In genomic region chr16:69132424-69133252, GRCh38 we compare ENCODE assay signal across 8 cellular contexts. TPM values are rescaled to one million over a fixed set of nuclear protein-coding genes. Genes with fewer than 3 reads are reported as not detected.
A peak's percentile ranks its signal among the peaks of the same experiment; 100 is the strongest.
DNase-seq lines count a peak whose midpoint lies in the region; ATAC-seq and TF ChIP-seq lines count a peak whose summit lies in the region.

TSS of gene CHTF8 (minus strand) at chr16:69132588. CDS start at chr16:69121458, 11,130 bp downstream.
TSS of gene UTP4 (plus strand) at chr16:69132649. CDS start at chr16:69133460, 811 bp downstream.

- peaks cover 4 to 8% (median 5%) of the 10 kb centered on the region in 3 donors for H3K36me3 Mint-ChIP-seq in immature natural killer cell

- H3K27ac ChIP-seq in WERI-Rb-1 (peak within 1 kb of the TSS; percentile 99), breast epithelium (peak within 1 kb of the TSS; percentile 94 to 98)

- TF ChIP-seq POLR2A in breast epithelium (IDR thresholded peaks at IDR 0.05): peak; percentile 42

- no peaks in the 10 kb centered on the region for H3K9me3 Mint-ChIP-seq in immature natural killer cell

- H3K4me3 ChIP-seq in WERI-Rb-1 (ENCODE audit: low read depth, low read length): peak within 1 kb of the TSS; percentile 99
- peak within 1 kb of the TSS; percentile 91 to 94 (median 94) for H3K4me3 ChIP-seq in breast epithelium

- H3K36me3 ChIP-seq in WERI-Rb-1: peaks cover 54% of the 10 kb centered on the region
- no peaks in the 10 kb centered on the region for H3K36me3 ChIP-seq in breast epithelium

- no peaks in the 10 kb centered on the region for H3K9me3 ChIP-seq in WERI-Rb-1 (ENCODE audit: severe bottlenecking)
- H3K9me3 ChIP-seq in breast epithelium: no peaks in the 10 kb centered on the region

- no peaks in the 10 kb centered on the region for H3K27me3 ChIP-seq in WERI-Rb-1 (ENCODE audit: insufficient read depth, low read depth, severe bottlenecking)
- no peaks in the 10 kb centered on the region for H3K27me3 ChIP-seq in breast epithelium

- peak; percentile 87 for ATAC-seq in HG02943 (IDR thresholded peaks at IDR 0.05; ENCODE audit: low read depth, unreplicated experiment)

- H3K4me3 Mint-ChIP-seq in immature natural killer cell: peak within 1 kb of the TSS; percentile 82 to 94 (median 92)

- H3K27me3 Mint-ChIP-seq in immature natural killer cell (ENCODE audit: low read depth in 3 of 3): peaks cover 2 to 16% (median 7%) of the 10 kb centered on the region in 3 donors

- intact Hi-C loops in breast epithelium (cut with DNase I; ENCODE audit: low total_unique reads): no loop called here

- peak; percentile 67 to 75 for DNase-seq in NCI-H2081 (lab: John Stamatoyannopoulos, UW)
- no peak for DNase-seq in NCI-H2081 treated with DMSO at 0.1 percent for 48 hours (lab: John Stamatoyannopoulos, UW)
- DNase-seq in NCI-H2171 (lab: John Stamatoyannopoulos, UW): peak; percentile 88
- DNase-seq in WERI-Rb-1: peak; percentile 87
- DNase-seq in breast epithelium (ENCODE audit: low spot score in 2 of 2): peak; percentile 75 to 86
- DNase-seq in immature natural killer cell: peak; percentile 82 to 85 (median 85)
- peak; percentile 39 for DNase-seq in smooth muscle cell of the brain vasculature (ENCODE audit: low read depth, low spot score)

- peak within 1 kb of the TSS; percentile 84 to 96 (median 94) for H3K27ac Mint-ChIP-seq in immature natural killer cell

- no peak for TF ChIP-seq CTCF in WERI-Rb-1 (IDR thresholded peaks at IDR 0.05; ENCODE audit: low read depth, low read length)
- peak in 1 of 3 donors; percentile 24 for TF ChIP-seq CTCF in breast epithelium (IDR thresholded peaks at IDR 0.05)

- H3K4me1 Mint-ChIP-seq in immature natural killer cell: peaks cover 43 to 60% of the 10 kb centered on the region in 2 donors

- H3K4me1 ChIP-seq in breast epithelium: peaks cover 5 to 8% of the 10 kb centered on the region in 2 donors

RNA-seq across cellular contexts. Expression of gene CHTF8, which starts in this region (rescaled TPM):
- total RNA-seq in breast epithelium: 10 to 100 TPM; 54.1 to 85.8 (median 71.2) TPM
- 100 to 1,000 TPM; 134 to 160 (median 150) TPM for polyA plus RNA-seq in immature natural killer cell

RNA-seq across cellular contexts. Expression of gene UTP4, which starts in this region (rescaled TPM):
- total RNA-seq in breast epithelium: 10 to 100 TPM; 24.6 to 34.1 (median 33.9) TPM
- polyA plus RNA-seq in immature natural killer cell: 10 to 100 TPM; 38.8 to 69.1 (median 50.4) TPM
